Comparison of ENCODE assay signal across 20 cellular contexts in genomic region chr11:111049131-111049530, GRCh38.
DNase-seq lines count a peak whose midpoint lies in the region; ATAC-seq lines count a peak whose summit lies in the region.
"Had no signal": no experiment of that assay in that cellular context is flagged by ENCODE, and none has a peak within 500 bp of the region (broad histone marks: within the 10 kb centered on the region; RNA-seq: fewer than 3 reads in every experiment).

No MANE protein-coding gene starts in this region.

- no peak overlapping the region for H2BK12ac ChIP-seq in neuronal stem cell (ENCODE audit: low read length)

- H4K8ac ChIP-seq in neuronal stem cell (ENCODE audit: low read depth, low read length), result peak overlapping the region; percentile 17

- no peak overlapping the region for H2BK120ac ChIP-seq in neuronal stem cell (ENCODE audit: low read depth, low read length)

- H3K4me3 ChIP-seq in neuronal stem cell (ENCODE audit: low read length in 2 of 2), result no peak overlapping the region
- H3K4me3 ChIP-seq: BLaER1, GM23338 had no signal

- DNase-seq in stimulated activated naive CD8-positive, alpha-beta T cell treated with anti-CD3 and anti-CD28 coated beads, Interleukin-15, amount 100 ng/mL, for 72 hours, result no peak
- DNase-seq in stimulated activated naive CD8-positive, alpha-beta T cell treated with anti-CD3 and anti-CD28 coated beads, Interleukin-15, Interleukin-2, amounts not matched to agents 100 U/mL and 50 U/mL, for 24 hours, result no peak
- DNase-seq in fibroblast of peridontal ligament (ENCODE audit: extremely low read depth) (peak; percentile 24), neuronal stem cell (ENCODE audit: low spot score) (no peak), G401 (ENCODE audit: low spot score) (no peak)
- DNase-seq in activated CD4-positive, alpha-beta T cell treated with anti-CD3 and anti-CD28 coated beads for 48 hours, result no peak
- DNase-seq: Caco-2; CD4-positive, CD25-positive, alpha-beta regulatory T cell; CD8-positive, alpha-beta T cell; DMS 273 treated with DMSO at 0.1 percent for 48 hours; DMS79; EL; GF-D8; H9 had no signal

- no peak overlapping the region for H2AFZ ChIP-seq in neuronal stem cell (ENCODE audit: low read length)
- H2AFZ ChIP-seq: GM23338 had no signal

- no peak overlapping the region for H3K27ac ChIP-seq in neuronal stem cell (replicated peaks; ENCODE audit: low read length)
- H3K27ac ChIP-seq: 22Rv1, BLaER1, C4-2B had no signal

- H3K18ac ChIP-seq in neuronal stem cell (ENCODE audit: low read length), result no peak overlapping the region

- H2BK15ac ChIP-seq in neuronal stem cell (ENCODE audit: low read length), result no peak overlapping the region

- H3K4me2 ChIP-seq in neuronal stem cell (ENCODE audit: insufficient read depth, low read length, poor library complexity, severe bottlenecking), result no peak overlapping the region
- H3K4me2 ChIP-seq: BLaER1, GM23338 had no signal

- H3K4me1 Mint-ChIP-seq in stimulated activated naive CD8-positive, alpha-beta T cell treated with anti-CD3 and anti-CD28 coated beads, Interleukin-15, amount 100 ng/mL, for 72 hours, result no peaks in the 10 kb centered on the region
- H3K4me1 Mint-ChIP-seq: CD4-positive, CD25-positive, alpha-beta regulatory T cell had no signal

- no CpG with 5 or more reads among the region's 4 CpGs for WGBS in neuronal stem cell (ENCODE audit: extremely low coverage in 2 of 2, insufficient read length in 2 of 2, insufficient replicate concordance in 1 of 2), 2 donors

- H3K27me3 ChIP-seq in neuronal stem cell (ENCODE audit: control insufficient read depth in 3 of 3, insufficient read depth in 3 of 3, low read depth in 1 of 3, low read length in 3 of 3), result no peaks in the 10 kb centered on the region
- H3K27me3 ChIP-seq: BLaER1 had no signal

- no peak overlapping the region for H3K23ac ChIP-seq in neuronal stem cell (ENCODE audit: low read depth, low read length, poor library complexity)

- H3K4ac ChIP-seq in neuronal stem cell (ENCODE audit: low read length), result no peak overlapping the region

- H3K4me1 ChIP-seq in neuronal stem cell (ENCODE audit: control insufficient read depth in 2 of 2, insufficient read depth in 1 of 2, low read depth in 1 of 2, low read length in 2 of 2), result peaks cover 0 to 2% of the 10 kb centered on the region in 2 donors
- H3K4me1 ChIP-seq: BLaER1, Caco-2 had no signal

- peaks cover 12% of the 10 kb centered on the region for H3K27me3 Mint-ChIP-seq in stimulated activated naive CD8-positive, alpha-beta T cell treated with anti-CD3 and anti-CD28 coated beads, Interleukin-15, amount 100 ng/mL, for 72 hours
- H3K27me3 Mint-ChIP-seq: CD4-positive, CD25-positive, alpha-beta regulatory T cell had no signal

- no peak overlapping the region for H3K14ac ChIP-seq in neuronal stem cell (ENCODE audit: low read length)

- H2BK5ac ChIP-seq in neuronal stem cell (ENCODE audit: low read length), result no peak overlapping the region

- H2AK5ac ChIP-seq in neuronal stem cell (ENCODE audit: low read depth, low read length), result no peak overlapping the region

- peak; percentile 12 for ATAC-seq in stimulated activated naive CD8-positive, alpha-beta T cell treated with anti-CD3 and anti-CD28 coated beads, Interleukin-15, amount 100 ng/mL, for 72 hours
- no peak for ATAC-seq in stimulated activated naive CD8-positive, alpha-beta T cell treated with anti-CD3 and anti-CD28 coated beads, Interleukin-15, Interleukin-2, amounts not matched to agents 100 U/mL and 50 U/mL, for 24 hours
- ATAC-seq: CD8-positive, alpha-beta T cell; GM23338; HCT116 had no signal

- in situ Hi-C loops in G401 (cut with HindIII; ENCODE audit: low sequenced_read_pairs), result no loop called here

- H3K9ac ChIP-seq in neuronal stem cell (ENCODE audit: low read depth, low read length, poor library complexity), result no peak overlapping the region
- H3K9ac ChIP-seq: BLaER1 had no signal

- no peak overlapping the region for H4K91ac ChIP-seq in neuronal stem cell (ENCODE audit: low read depth, low read length, poor library complexity)

- no peak overlapping the region for H3K4me3 Mint-ChIP-seq in stimulated activated naive CD8-positive, alpha-beta T cell treated with anti-CD3 and anti-CD28 coated beads, Interleukin-15, amount 100 ng/mL, for 72 hours
- H3K4me3 Mint-ChIP-seq: B cell; CD4-positive, CD25-positive, alpha-beta regulatory T cell; CD8-positive, alpha-beta T cell; GM23338; H9 had no signal

- no peaks in the 10 kb centered on the region for H3K79me1 ChIP-seq in neuronal stem cell (ENCODE audit: low read depth, low read length)

- H3K9me3 ChIP-seq in neuronal stem cell (replicated peaks in 1 of 2; ENCODE audit: control insufficient read depth in 2 of 2, insufficient read depth in 1 of 2, low read depth in 1 of 2, low read length in 2 of 2), result no peaks in the 10 kb centered on the region
- H3K9me3 ChIP-seq: Caco-2 had no signal

- no peak overlapping the region for H3K27ac Mint-ChIP-seq in stimulated activated naive CD8-positive, alpha-beta T cell treated with anti-CD3 and anti-CD28 coated beads, Interleukin-15, amount 100 ng/mL, for 72 hours
- H3K27ac Mint-ChIP-seq: B cell; CD4-positive, CD25-positive, alpha-beta regulatory T cell; CD8-positive, alpha-beta T cell; GM23338; H9 had no signal

- no peaks in the 10 kb centered on the region for H3K36me3 ChIP-seq in neuronal stem cell (replicated peaks in 1 of 2; ENCODE audit: control insufficient read depth in 2 of 2, insufficient read depth in 2 of 2, low read length in 2 of 2)
- H3K36me3 ChIP-seq: BLaER1 had no signal

- no peaks in the 10 kb centered on the region for H3K9me3 Mint-ChIP-seq in stimulated activated naive CD8-positive, alpha-beta T cell treated with anti-CD3 and anti-CD28 coated beads, Interleukin-15, amount 100 ng/mL, for 72 hours
- H3K9me3 Mint-ChIP-seq: CD8-positive, alpha-beta T cell; H9 had no signal
